20 cellular contexts compared by ENCODE assay signal in genomic region chr3:72115307-72115706, GRCh38.
A peak's percentile ranks its signal among the peaks of the same experiment; 100 is the strongest.
DNase-seq lines count a peak whose midpoint lies in the region; ATAC-seq, FAIRE-seq and TF ChIP-seq lines count a peak whose summit lies in the region.
"Had no signal": no experiment of that assay in that cellular context is flagged by ENCODE, and none has a peak within 500 bp of the region (broad histone marks: within the 10 kb centered on the region; RNA-seq: fewer than 3 reads in every experiment).

No MANE protein-coding gene starts in this region.

- no TSS peak for BruUV-seq in IMR-90 (replicated peaks; lab: Mats Ljungman, UMichigan)

- H3K4me2 ChIP-seq in GM23338, result no peak overlapping the region
- no peak overlapping the region for H3K4me2 ChIP-seq in IMR-90 (ENCODE audit: low read depth, low read length)

- no peaks in the 10 kb centered on the region for H3K79me1 ChIP-seq in IMR-90 (ENCODE audit: low read depth in 1 of 2, low read length in 2 of 2)

- no peak overlapping the region for H2BK5ac ChIP-seq in IMR-90 (ENCODE audit: low read depth, low read length, poor library complexity, severe bottlenecking)

- no peaks in the 10 kb centered on the region for H3K27me3 ChIP-seq in GM23338 (ENCODE audit: insufficient read depth)
- H3K27me3 ChIP-seq in IMR-90 (ENCODE audit: control insufficient read depth, insufficient read depth, low read length), result peaks cover 12% of the 10 kb centered on the region
- H3K27me3 ChIP-seq in bronchial epithelial cell (ENCODE audit: control insufficient read depth, insufficient read depth, low read length), result peaks cover 2% of the 10 kb centered on the region
- H3K27me3 ChIP-seq in thoracic aorta (replicated peaks; ENCODE audit: insufficient read depth), result no peaks in the 10 kb centered on the region

- H3K4me3 ChIP-seq in GM23338 (no peak overlapping the region), IMR-90 (ENCODE audit: insufficient read depth, low read depth, low read length) (no peak overlapping the region), bronchial epithelial cell (ENCODE audit: low read depth, low read length) (no peak overlapping the region), thoracic aorta (no peak overlapping the region)
- H3K4me3 ChIP-seq: HAP-1 had no signal

- H3K4ac ChIP-seq in IMR-90 (ENCODE audit: low read depth, low read length), result no peak overlapping the region

- no peaks in the 10 kb centered on the region for H3K36me3 Mint-ChIP-seq in GM23338 (ENCODE audit: low read depth)
- H3K36me3 Mint-ChIP-seq: CD4-positive, alpha-beta memory T cell had no signal

- H3K27ac Mint-ChIP-seq in GM23338, result no peak overlapping the region
- H3K27ac Mint-ChIP-seq: CD4-positive, alpha-beta memory T cell; HFFc6 had no signal

- no peak overlapping the region for H2BK20ac ChIP-seq in IMR-90 (ENCODE audit: low read depth, low read length)

- no peaks in the 10 kb centered on the region for H3K79me2 ChIP-seq in GM23338 (replicated peaks; ENCODE audit: insufficient read depth)

- H3K4me3 Mint-ChIP-seq in GM23338, result no peak overlapping the region
- H3K4me3 Mint-ChIP-seq: CD4-positive, alpha-beta memory T cell; HFFc6 had no signal

- no peak overlapping the region for H3K27ac ChIP-seq in GM23338 (ENCODE audit: low read depth)
- H3K27ac ChIP-seq in IMR-90 (ENCODE audit: insufficient read depth, low read length), result no peak overlapping the region
- peak overlapping the region; percentile 58 to 66 for H3K27ac ChIP-seq in thoracic aorta

- no peak for ATAC-seq in GM23338
- ATAC-seq in IMR-90 (ENCODE audit: low read depth), result no peak
- ATAC-seq in thoracic aorta (ENCODE audit: insufficient number of reproducible peaks, low FRiP score, low read depth), result no peak
- no peak for ATAC-seq in HG03196 (IDR thresholded peaks at IDR 0.05; ENCODE audit: unreplicated experiment)
- ATAC-seq in HG03460 (IDR thresholded peaks at IDR 0.05; ENCODE audit: unreplicated experiment), result no peak

- H3K4me1 ChIP-seq in GM23338 (ENCODE audit: insufficient read depth) (no peaks in the 10 kb centered on the region), IMR-90 (ENCODE audit: control insufficient read depth, insufficient read depth, low read length) (no peaks in the 10 kb centered on the region), thoracic aorta (ENCODE audit: control insufficient read depth in 1 of 2, low read depth in 2 of 2) (peaks cover 22 to 44% of the 10 kb centered on the region in 2 donors)
- H3K4me1 ChIP-seq: HAP-1 had no signal

- no peak overlapping the region for H3K18ac ChIP-seq in IMR-90 (ENCODE audit: low read depth, low read length)

- H4K5ac ChIP-seq in IMR-90 (ENCODE audit: low read depth, low read length), result no peak overlapping the region

- TF ChIP-seq RAD21 in IMR-90 (IDR thresholded peaks at IDR 0.05; ENCODE audit: low read length), result no peak

- POLR2A ChIA-PET in IMR-90 (lab: Charles Lee; ENCODE audit: unreplicated experiment), result no interaction called here

- H3K9me1 ChIP-seq in IMR-90 (ENCODE audit: insufficient read depth, low read length), result no peaks in the 10 kb centered on the region

- no peak overlapping the region for H4K91ac ChIP-seq in IMR-90 (ENCODE audit: insufficient read depth, low read depth, low read length)

- TF ChIP-seq CTCF in GM23338 (conservative IDR thresholded peaks at IDR 0.05; ENCODE audit: low read depth in 2 of 2) (no peak), IMR-90 (conservative IDR thresholded peaks at IDR 0.05; ENCODE audit: low read depth, low read length) (no peak), bronchial epithelial cell (IDR thresholded peaks at IDR 0.05; ENCODE audit: insufficient read depth, low read length, severe bottlenecking) (no peak), thoracic aorta (IDR thresholded peaks at IDR 0.05) (no peak)

- peaks cover 8% of the 10 kb centered on the region; the same call in 1 of the 2 replicates for H3K9me2 ChIP-seq in GM23338 (ENCODE audit: insufficient read depth)

- H3K9me3 ChIP-seq in IMR-90 (ENCODE audit: control insufficient read depth, insufficient read depth, low read length) (no peaks in the 10 kb centered on the region), thoracic aorta (no peaks in the 10 kb centered on the region)
- H3K9me3 ChIP-seq: HAP-1 had no signal

- FAIRE-seq in bronchial epithelial cell (lab: Jason Lieb, UNC), result peak; percentile 64
- FAIRE-seq: GM12891, GM18507, H54 had no signal

- H3K27me3 Mint-ChIP-seq in GM23338 (ENCODE audit: insufficient read depth, low read depth, poor library complexity), result peaks cover 2% of the 10 kb centered on the region

- CTCF ChIA-PET in IMR-90 (lab: Yijun Ruan, JAX), result interaction anchor here (1.1 kb wide), 1 partner anchor 11 kb away, joined by 3 read pairs; no protein-coding TSS in a partner anchor

- TF ChIP-seq POLR2A in IMR-90 (IDR thresholded peaks at IDR 0.05; ENCODE audit: low read depth, low read length), result no peak

- H3K56ac ChIP-seq in IMR-90 (ENCODE audit: extremely low read depth, insufficient read depth, low read length), result 0 out of 2 replicates have a peak overlapping the region, but pooled peaks have one; percentile 28

- H3K36me3 ChIP-seq in GM23338 (ENCODE audit: insufficient read depth), result no peaks in the 10 kb centered on the region
- no peaks in the 10 kb centered on the region for H3K36me3 ChIP-seq in IMR-90 (ENCODE audit: control insufficient read depth, insufficient read depth, low read length)
- no peaks in the 10 kb centered on the region for H3K36me3 ChIP-seq in bronchial epithelial cell (ENCODE audit: control insufficient read depth, insufficient read depth, low read length)
- H3K36me3 ChIP-seq in thoracic aorta, result no peaks in the 10 kb centered on the region
- H3K36me3 ChIP-seq: HAP-1 had no signal

- H2BK120ac ChIP-seq in IMR-90 (ENCODE audit: low read depth, low read length), result no peak overlapping the region

- H3F3A ChIP-seq in GM23338 (replicated peaks; ENCODE audit: low read depth), result no peaks in the 10 kb centered on the region

- WGBS in IMR-90 (ENCODE audit: extremely low coverage in 2 of 2, insufficient read length in 1 of 2), 2 experiments, result 24% methylated on average over 2 of the region's 6 CpGs; no CpG with 5 or more reads in 1 of the 2 experiments

- H2AK5ac ChIP-seq in IMR-90 (ENCODE audit: low read depth, low read length), result no peak overlapping the region

- no peak overlapping the region for H3K23ac ChIP-seq in IMR-90 (ENCODE audit: low read depth, low read length)

- no peaks in the 10 kb centered on the region for H4K20me1 ChIP-seq in GM23338 (replicated peaks; ENCODE audit: insufficient read depth)
- no peaks in the 10 kb centered on the region for H4K20me1 ChIP-seq in IMR-90 (ENCODE audit: insufficient read depth, low read length)

- no peak overlapping the region for H2BK15ac ChIP-seq in IMR-90 (ENCODE audit: low read depth, low read length)

- H4K8ac ChIP-seq in IMR-90 (ENCODE audit: low read depth in 2 of 2, low read length in 2 of 2), result no peak overlapping the region

- intact Hi-C loops in IMR-90 (cut with micrococcal nuclease), result no loop called here

- H3K4me1 Mint-ChIP-seq in GM23338, result peaks cover 3% of the 10 kb centered on the region; the same call in 2 of the 3 replicates
- H3K4me1 Mint-ChIP-seq: CD4-positive, alpha-beta memory T cell had no signal

- no peak for DNase-seq in GM23338 (ENCODE audit: low spot score)
- DNase-seq in IMR-90, result no peak
- DNase-seq in bronchial epithelial cell (ENCODE audit: low read depth), result no peak
- no peak for DNase-seq in thoracic aorta (ENCODE audit: low spot score)
- no peak for DNase-seq in NCI-H446 (lab: John Stamatoyannopoulos, UW)
- DNase-seq: C1 segment of cervical spinal cord; Calu3; CD4-positive, alpha-beta memory T cell; COR-L47; DMS53; DMS79 treated with DMSO at 0.1 percent for 48 hours; GF-D8; GOT3; HFFc6 had no signal

- H3K14ac ChIP-seq in IMR-90 (replicated peaks; ENCODE audit: low read depth, low read length), result no peak overlapping the region

- in situ Hi-C loops in IMR-90 (cut with MboI; ENCODE audit: low sequenced_read_pairs), result no loop called here

- H2AFZ ChIP-seq in GM23338 (peak overlapping the region; percentile 63; the same call in 1 of the 2 replicates), IMR-90 (replicated peaks; ENCODE audit: low read length, poor library complexity) (no peak overlapping the region)

- H3K9ac ChIP-seq in IMR-90 (ENCODE audit: low read depth, low read length), result no peak overlapping the region

- no peaks in the 10 kb centered on the region for H3K9me3 Mint-ChIP-seq in GM23338
- H3K9me3 Mint-ChIP-seq: CD4-positive, alpha-beta memory T cell; HFFc6 had no signal

- dilution Hi-C loops in IMR-90 (cut with HindIII; ENCODE audit: low sequenced_read_pairs, unreplicated experiment), result no loop called here

- H2AK9ac ChIP-seq in IMR-90 (replicated peaks; ENCODE audit: low read depth, low read length, poor library complexity), result no peak overlapping the region

TF ChIP-seq in IMR-90, 13 proteins besides CTCF, POLR2A, EP300 and RAD21:
- no peak for TF ChIP-seq CHD1 (IDR thresholded peaks at IDR 0.05; ENCODE audit: low read depth, low read length)
- no peak for TF ChIP-seq RCOR1 (IDR thresholded peaks at IDR 0.05; ENCODE audit: insufficient replicate concordance, low read length)
- TF ChIP-seq RFX5 (IDR thresholded peaks at IDR 0.05; ENCODE audit: low read depth, low read length), result no peak
- TF ChIP-seq MXI1 (IDR thresholded peaks at IDR 0.05; ENCODE audit: borderline replicate concordance, low read depth, low read length), result no peak
- TF ChIP-seq BHLHE40 (IDR thresholded peaks at IDR 0.05; ENCODE audit: low read depth, low read length), result no peak
- TF ChIP-seq ELK1 (IDR thresholded peaks at IDR 0.05; ENCODE audit: borderline replicate concordance, low read depth, low read length), result no peak
- TF ChIP-seq CEBPB (IDR thresholded peaks at IDR 0.05; ENCODE audit: low read depth, low read length), result no peak
- TF ChIP-seq MAFK (IDR thresholded peaks at IDR 0.05; ENCODE audit: low read depth, low read length), result no peak
- no peak for TF ChIP-seq MAZ (IDR thresholded peaks at IDR 0.05; ENCODE audit: borderline replicate concordance, low read depth, low read length)

Comparison
In these comparisons a context has a peak if more than half of its experiments do, and no peak if none do; other contexts are left out.
1. H3K27ac ChIP-seq: peak in thoracic aorta (2 of 2); none in GM23338 (single experiment) and IMR-90 (single experiment).